Comparison of ENCODE assay signal across 16 cellular contexts in genomic region chr12:14982562-14982961, GRCh38. TPM values are rescaled to one million over a fixed set of nuclear protein-coding genes. Genes with fewer than 3 reads are reported as not detected.
DNase-seq lines count a peak whose midpoint lies in the region; ATAC-seq and TF ChIP-seq lines count a peak whose summit lies in the region.
"Had no signal": no experiment of that assay in that cellular context is flagged by ENCODE, and none has a peak within 500 bp of the region (broad histone marks: within the 10 kb centered on the region; RNA-seq: fewer than 3 reads in every experiment).

No MANE protein-coding gene starts in this region.

- H3K4me1 ChIP-seq in GM23248 (ENCODE audit: insufficient read depth) (no peaks in the 10 kb centered on the region), adrenal gland (replicated peaks in 1 of 2) (no peaks in the 10 kb centered on the region)

- H3K27ac ChIP-seq in GM23248 = no peak overlapping the region
- no peak overlapping the region for H3K27ac ChIP-seq in adrenal gland

- H3K4me2 ChIP-seq in GM23248 (ENCODE audit: unreplicated experiment) = no peak overlapping the region

- no peaks in the 10 kb centered on the region for H3K36me3 ChIP-seq in GM23248 (ENCODE audit: low read depth)
- no peaks in the 10 kb centered on the region for H3K36me3 ChIP-seq in adrenal gland (replicated peaks in 1 of 2)

- H3K79me2 ChIP-seq in GM23248 (ENCODE audit: insufficient read depth) = no peaks in the 10 kb centered on the region

- H3F3A ChIP-seq in GM23248 (ENCODE audit: insufficient read depth) = no peaks in the 10 kb centered on the region

- TF ChIP-seq CTCF in fibroblast of pulmonary artery (IDR thresholded peaks at IDR 0.05; ENCODE audit: low read length, missing control alignments) = no peak
- TF ChIP-seq CTCF in adrenal gland (IDR thresholded peaks at IDR 0.05) = no peak

- no peak overlapping the region for H2AFZ ChIP-seq in GM23248

- WGBS in GM23248 (ENCODE audit: low coverage in 1 of 2, low lambda C conversion rate in 2 of 2, missing lambda C conversion rate in 2 of 2), 2 experiments = 67 to 78% methylated on average over 1 of the region's 1 CpG
- 65 to 86% (median 71%) methylated on average over 1 of the region's 1 CpG for WGBS in adrenal gland, 4 donors

- H3K9me3 ChIP-seq in GM23248 (ENCODE audit: low read depth) (no peaks in the 10 kb centered on the region), adrenal gland (replicated peaks in 1 of 3) (no peaks in the 10 kb centered on the region)

- TF ChIP-seq POLR2A in adrenal gland (IDR thresholded peaks at IDR 0.05) = no peak

- H3K27me3 ChIP-seq in GM23248 (replicated peaks; ENCODE audit: insufficient read depth) (peaks cover 10% of the 10 kb centered on the region; the same call in 1 of the 2 replicates), adrenal gland (no peaks in the 10 kb centered on the region)

- in situ Hi-C loops in GM23248 (cut with MboI) = no loop called here

- H3K4me3 ChIP-seq in GM23248 (no peak overlapping the region), fibroblast of pulmonary artery (replicated peaks; ENCODE audit: low read depth, low read length) (no peak overlapping the region), adrenal gland (no peak overlapping the region)

- H3K9me2 ChIP-seq in GM23248 (ENCODE audit: insufficient read depth) = no peaks in the 10 kb centered on the region

- no peak overlapping the region for H3K9ac ChIP-seq in GM23248

- intact Hi-C loops in adrenal gland (cut with DNase I) = no loop called here

- DNase-seq in AML-193 (lab: John Stamatoyannopoulos, UW) = peak; percentile 94 to 98
- DNase-seq in GM23248 = peak; percentile 9
- DNase-seq in SKM-1 (lab: John Stamatoyannopoulos, UW; ENCODE audit: unreplicated experiment) = peak; percentile 56
- DNase-seq in fibroblast of pulmonary artery (ENCODE audit: low read depth) = peak; percentile 52
- DNase-seq in adrenal gland = no peak
- no peak for DNase-seq in stimulated activated CD4-positive, alpha-beta T cell treated with anti-CD3 and anti-CD28 coated beads, Interleukin-4, amount 100 ng/mL, for 1 hour
- DNase-seq: activated naive CD4-positive, alpha-beta T cell; central memory CD4-positive, alpha-beta T cell; DMS53; HFFc6; midbrain; NCI-H748 treated with DMSO at 0.1 percent for 48 hours; occipital lobe; stimulated activated naive CD4-positive, alpha-beta T cell treated with Interleukin-2 at 50 U/mL for 16 hours had no signal

- ATAC-seq in GM18909 (IDR thresholded peaks at IDR 0.05; ENCODE audit: poor library complexity, unreplicated experiment) (no peak), GM18867 (IDR thresholded peaks at IDR 0.05; ENCODE audit: unreplicated experiment) (no peak)

- no peaks in the 10 kb centered on the region for H4K20me1 ChIP-seq in GM23248 (ENCODE audit: insufficient read depth)

RNA-seq across cellular contexts. Expression of gene PDE6H, which starts 9.7 kb away (rescaled TPM):
- total RNA-seq in GM23248 (2014; rRNA removed; shearing (Covaris generic)) = not detected in 2 replicates
- polyA plus RNA-seq in GM23248 (2016; fragmentation: Nextera tagmentation; extraction: Ambion mirVana) (not detected in 2 replicates), adrenal gland (1 to 10 TPM in 1 of 3 donors, under 1 TPM in 1, not detected in 1; 0.48 to 1.9 TPM)
- 1 to 10 TPM in 1 of 8 donors, not detected in 7; 5.9 TPM for total RNA-seq in adrenal gland
- total RNA-seq: HFFc6, occipital lobe had no signal

RNA-seq across cellular contexts. Expression of gene ARHGDIB, which starts 21.2 kb away (rescaled TPM):
- 8.3 and 8.5 TPM in 2 replicates for total RNA-seq in GM23248 (2014; rRNA removed; shearing (Covaris generic))
- polyA plus RNA-seq in GM23248 (2016; fragmentation: Nextera tagmentation; extraction: Ambion mirVana) (10.4 and 13.4 TPM in 2 replicates), adrenal gland (100 to 1,000 TPM; 157 to 190 (median 165) TPM)
- total RNA-seq in adrenal gland = 100 to 1,000 TPM in 5 of 8 donors, 10 to 100 TPM in 3; 72.7 to 196 (median 109) TPM

RNA-seq across cellular contexts. Expression of gene ERP27, which starts 44.2 kb away (rescaled TPM):
- not detected in 2 replicates for total RNA-seq in GM23248 (2014; rRNA removed; shearing (Covaris generic))
- polyA plus RNA-seq in GM23248 (2016; fragmentation: Nextera tagmentation; extraction: Ambion mirVana) (not detected in 2 replicates), adrenal gland (1 to 10 TPM in 2 of 3 donors, under 1 TPM in 1; 0.34 to 3.0 (median 1.2) TPM)
- 1 to 10 TPM in 4 of 8 donors, under 1 TPM in 2, not detected in 2; 0.18 to 2.3 (median 1.1) TPM for total RNA-seq in adrenal gland
- total RNA-seq: HFFc6, occipital lobe had no signal

Comparison
In these comparisons a context has a peak if more than half of its experiments do, and no peak if none do; other contexts are left out.
1. DNase-seq: peak in AML-193 (2 of 2), GM23248 (single experiment), SKM-1 (single experiment) and fibroblast of pulmonary artery (single experiment); none in adrenal gland (0 of 7) and stimulated activated CD4-positive, alpha-beta T cell treated with anti-CD3 and anti-CD28 coated beads, Interleukin-4, amount 100 ng/mL, for 1 hour (single experiment).